Comparison of ENCODE assay signal across 8 cellular contexts in genomic region chr5:38555354-38556114, GRCh38. TPM values are rescaled to one million over a fixed set of nuclear protein-coding genes. Genes with fewer than 3 reads are reported as not detected.
DNase-seq lines count a peak whose midpoint lies in the region; ATAC-seq and TF ChIP-seq lines count a peak whose summit lies in the region.

No MANE protein-coding gene starts in this region.

- H3K36me3 Mint-ChIP-seq in activated T-cell treated with anti-CD3 and anti-CD28 coated beads, Interleukin-2, amount 50 U/mL, for 24 hours (ENCODE audit: low read depth) = peaks cover 2% of the 10 kb centered on the region

- peaks cover 64% of the 10 kb centered on the region for H3K27me3 Mint-ChIP-seq in activated T-cell treated with anti-CD3 and anti-CD28 coated beads, Interleukin-2, amount 50 U/mL, for 24 hours

- H3K4me3 ChIP-seq in body of pancreas (peak overlapping the region; percentile 78), lower lobe of right lung (peak overlapping the region; percentile 82), thyroid gland (replicated peaks in 1 of 3) (peak overlapping the region; percentile 12 to 79 (median 42))

- intact Hi-C loops in body of pancreas (cut with DNase I) = no loop called here
- intact Hi-C loops in lower lobe of right lung (cut with DNase I) = no loop called here
- intact Hi-C loops in thyroid gland (cut with DNase I) = loop anchor here (10.0 kb wide), 1 partner anchor 109 kb away; no protein-coding TSS in a partner anchor

- H3K27ac ChIP-seq in body of pancreas = peak overlapping the region; percentile 59 to 97 (median 88)
- H3K27ac ChIP-seq in lower lobe of right lung = peak overlapping the region; percentile 86
- H3K27ac ChIP-seq in thyroid gland = peak overlapping the region; percentile 90 to 97 (median 93)

- H3K36me3 ChIP-seq in body of pancreas (replicated peaks in 1 of 2; ENCODE audit: insufficient read depth in 1 of 2, low read depth in 2 of 2) (no peaks in the 10 kb centered on the region), lower lobe of right lung (no peaks in the 10 kb centered on the region), thyroid gland (no peaks in the 10 kb centered on the region)

- ATAC-seq in body of pancreas (no peak), lower lobe of right lung (no peak), HG03159 (IDR thresholded peaks at IDR 0.05; ENCODE audit: unreplicated experiment) (no peak), GM19035 (IDR thresholded peaks at IDR 0.05; ENCODE audit: unreplicated experiment) (no peak)

- TF ChIP-seq CTCF in body of pancreas (IDR thresholded peaks at IDR 0.05) (no peak), lower lobe of right lung (IDR thresholded peaks at IDR 0.05) (no peak), thyroid gland (IDR thresholded peaks at IDR 0.05) (no peak)

- H3K27me3 ChIP-seq in body of pancreas (no peaks in the 10 kb centered on the region), lower lobe of right lung (ENCODE audit: low read depth) (peaks cover 16% of the 10 kb centered on the region), thyroid gland (no peaks in the 10 kb centered on the region)

- peak overlapping the region; percentile 75 for H3K4me3 Mint-ChIP-seq in activated T-cell treated with anti-CD3 and anti-CD28 coated beads, Interleukin-2, amount 50 U/mL, for 24 hours

- H3K4me1 ChIP-seq in body of pancreas (peaks cover 55% of the 10 kb centered on the region), lower lobe of right lung (peaks cover 29% of the 10 kb centered on the region), thyroid gland (peaks cover 47 to 52% of the 10 kb centered on the region in 2 donors)

- no peaks in the 10 kb centered on the region for H3K9me3 Mint-ChIP-seq in activated T-cell treated with anti-CD3 and anti-CD28 coated beads, Interleukin-2, amount 50 U/mL, for 24 hours

- H3K27ac Mint-ChIP-seq in activated T-cell treated with anti-CD3 and anti-CD28 coated beads, Interleukin-2, amount 50 U/mL, for 24 hours = no peak overlapping the region

- peaks cover 18% of the 10 kb centered on the region for H3K4me1 Mint-ChIP-seq in activated T-cell treated with anti-CD3 and anti-CD28 coated beads, Interleukin-2, amount 50 U/mL, for 24 hours (ENCODE audit: low read depth)

- no peak for DNase-seq in activated T-cell treated with anti-CD3 and anti-CD28 coated beads, Interleukin-2, amount 50 U/mL, for 24 hours
- DNase-seq in activated T-cell treated with anti-CD3 and anti-CD28 coated beads, Interleukin-2, amount 50 U/mL, for 48 hours = no peak
- DNase-seq in body of pancreas (no peak), lower lobe of right lung (no peak), thyroid gland (peak in 1 of 2 donors; percentile 43), GDM1 (lab: John Stamatoyannopoulos, UW) (no peak)

- 7 to 9% methylated on average over 12 of the region's 12 CpGs for WGBS in body of pancreas, 2 donors
- 16 to 20% methylated on average over 11 to 12 of the region's 12 CpGs for WGBS in thyroid gland, 2 donors

- TF ChIP-seq POLR2A in body of pancreas (IDR thresholded peaks at IDR 0.05) = no peak
- no peak for TF ChIP-seq POLR2A in thyroid gland (IDR thresholded peaks at IDR 0.05)

- no peaks in the 10 kb centered on the region for H3K9me3 ChIP-seq in body of pancreas
- no peaks in the 10 kb centered on the region for H3K9me3 ChIP-seq in lower lobe of right lung
- no peaks in the 10 kb centered on the region for H3K9me3 ChIP-seq in thyroid gland

RNA-seq across cellular contexts. Expression of gene LIFR, which starts 0.9 kb away (rescaled TPM):
- total RNA-seq in body of pancreas (10 to 100 TPM; 45.4 to 80.1 TPM), lower lobe of right lung (110 TPM), thyroid gland (100 to 1,000 TPM; 172 to 446 (median 233) TPM)
